Comparison of ENCODE assay signal across 8 cellular contexts in the genomic region with DNA sequence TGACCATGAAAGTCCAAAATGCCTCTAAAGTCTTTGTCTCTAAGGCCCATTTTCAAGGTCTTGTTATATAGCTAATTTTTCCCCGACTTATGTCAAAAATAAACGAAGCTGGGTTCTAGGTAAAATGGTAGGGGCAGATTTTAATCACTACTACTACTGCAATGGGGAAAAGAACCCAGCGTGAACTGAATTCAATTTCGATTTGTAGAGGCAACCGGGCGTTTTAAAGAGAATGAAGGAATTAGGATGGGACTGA. TPM values are rescaled to one million over a fixed set of nuclear protein-coding genes. Genes with fewer than 3 reads are reported as not detected.
DNase-seq lines count a peak whose midpoint lies in the region; ATAC-seq, FAIRE-seq and TF ChIP-seq lines count a peak whose summit lies in the region.

No MANE protein-coding gene starts in this region.

- no peaks in the 10 kb centered on the region for H3K27me3 ChIP-seq in psoas muscle (ENCODE audit: insufficient read depth in 3 of 3, low read length in 2 of 3)

- ATAC-seq in T-helper 17 cell (no peak), psoas muscle (no peak)

- no peaks in the 10 kb centered on the region for H3K4me1 ChIP-seq in psoas muscle

- peaks cover 11% of the 10 kb centered on the region for H3K4me1 Mint-ChIP-seq in T-helper 17 cell

- peak overlapping the region; percentile 98 for H3K27ac Mint-ChIP-seq in T-helper 17 cell

- no peaks in the 10 kb centered on the region for H3K9me3 ChIP-seq in T-helper 17 cell (ENCODE audit: control insufficient read depth, low read length, poor library complexity, severe bottlenecking)
- no peaks in the 10 kb centered on the region for H3K9me3 ChIP-seq in psoas muscle

- intact Hi-C loops in psoas muscle (cut with DNase I): loop anchor here (5.0 to 10.0 kb wide), 4 partner anchors 203 to 333 kb away; a partner anchor contains a TSS

- peak overlapping the region; percentile 91 for H3K27ac ChIP-seq in psoas muscle

- H3K36me3 Mint-ChIP-seq in T-helper 17 cell (ENCODE audit: low read depth): no peaks in the 10 kb centered on the region

- WGBS in psoas muscle, 3 donors: 9 to 10% (median 10%) methylated on average over 6 of the region's 6 CpGs

- FAIRE-seq in D721Med (lab: Jason Lieb, UNC): no peak
- no peak for FAIRE-seq in RCC 7860 (lab: Jason Lieb, UNC)

- H3K4me3 ChIP-seq in GM08714 (ENCODE audit: low read length) (peak overlapping the region; percentile 99), fibroblast of pulmonary artery (replicated peaks; ENCODE audit: low read depth, low read length) (peak overlapping the region; percentile 90), psoas muscle (peak overlapping the region; percentile 75)

- no peaks in the 10 kb centered on the region for H3K36me3 ChIP-seq in psoas muscle (ENCODE audit: insufficient read depth in 1 of 2, low read depth in 1 of 2)

- H3K27me3 Mint-ChIP-seq in T-helper 17 cell: peaks cover 7% of the 10 kb centered on the region

- no peak for TF ChIP-seq CTCF in fibroblast of pulmonary artery (IDR thresholded peaks at IDR 0.05; ENCODE audit: low read length, missing control alignments)
- no peak for TF ChIP-seq CTCF in psoas muscle (IDR thresholded peaks at IDR 0.05)
- TF ChIP-seq CTCF in D721Med (IDR thresholded peaks at IDR 0.05; ENCODE audit: insufficient read depth, missing control alignments): no peak

- no peak for DNase-seq in T-helper 17 cell
- no peak for DNase-seq in fibroblast of pulmonary artery (ENCODE audit: low read depth)
- no peak for DNase-seq in psoas muscle
- DNase-seq in NCI-H446 treated with DMSO at 0.1 percent for 48 hours (lab: John Stamatoyannopoulos, UW): no peak
- no peak for DNase-seq in D721Med (ENCODE audit: insufficient read length, low spot score)
- no peak for DNase-seq in DMS 273 treated with DMSO at 0.1 percent for 48 hours (lab: John Stamatoyannopoulos, UW)
- no peak for DNase-seq in RCC 7860 (ENCODE audit: low spot score)

- peak overlapping the region; percentile 95 for H3K4me3 Mint-ChIP-seq in T-helper 17 cell

RNA-seq across cellular contexts. Expression of a gene that starts 0.5 kb away (rescaled TPM):
- total RNA-seq in T-helper 17 cell: 1 to 10 TPM; 1.4 to 1.7 TPM
- total RNA-seq in psoas muscle: under 1 TPM in 1 of 4 donors, not detected in 3; 0.32 TPM
- under 1 TPM in 2 of 3 donors, not detected in 1; 0.06 to 0.17 TPM for polyA plus RNA-seq in psoas muscle
